13 cellular contexts compared by ENCODE assay signal in genomic region chr12:42698213-42698612, GRCh38.
DNase-seq lines count a peak whose midpoint lies in the region; ATAC-seq, FAIRE-seq and TF ChIP-seq lines count a peak whose summit lies in the region.
"Had no signal": no experiment of that assay in that cellular context is flagged by ENCODE, and none has a peak within 500 bp of the region (broad histone marks: within the 10 kb centered on the region; RNA-seq: fewer than 3 reads in every experiment).

No MANE protein-coding gene starts in this region.

- H3K4me2 ChIP-seq in fibroblast of lung (ENCODE audit: extremely low read depth, insufficient read depth, low read length) = no peak overlapping the region

- H3K36me3 ChIP-seq in fibroblast of lung (ENCODE audit: control insufficient read depth, insufficient read depth, low read length) = no peaks in the 10 kb centered on the region
- H3K36me3 ChIP-seq in psoas muscle (ENCODE audit: insufficient read depth in 1 of 2, low read depth in 1 of 2) = no peaks in the 10 kb centered on the region
- no peaks in the 10 kb centered on the region for H3K36me3 ChIP-seq in right lobe of liver
- H3K36me3 ChIP-seq: MG63 had no signal

- no peak for FAIRE-seq in GM12891 (lab: Jason Lieb, UNC)
- FAIRE-seq: TTC549 had no signal

- peak; percentile 22 for DNase-seq in EL
- peak; percentile 90 for DNase-seq in NCI-H226
- DNase-seq in fibroblast of lung (ENCODE audit: low read depth in 2 of 2) = peak; percentile 63 to 82
- peak; percentile 43 to 65 for DNase-seq in psoas muscle
- DNase-seq in stimulated activated naive B cell treated with anti-CD40 and anti-IgM and Interleukin-4, amounts not matched to agents 10 μg/mL and 1 μg/mL and 100 μg/mL, for 72 hours = no peak
- no peak for DNase-seq in inferior parietal cortex (ENCODE audit: extremely low spot score)
- no peak for DNase-seq in right lobe of liver
- DNase-seq in GM12891 (ENCODE audit: insufficient read length, low spot score) = no peak
- DNase-seq: CD8-positive, alpha-beta T cell; cortex of kidney; MG63 had no signal

- H4K20me1 ChIP-seq in fibroblast of lung (ENCODE audit: control insufficient read depth, extremely low read depth, insufficient read depth, low read length) = no peaks in the 10 kb centered on the region

- no peaks in the 10 kb centered on the region for H3K79me2 ChIP-seq in fibroblast of lung (ENCODE audit: control insufficient read depth, insufficient read depth, low read length)

- no peaks in the 10 kb centered on the region for H3K27me3 Mint-ChIP-seq in stimulated activated naive B cell treated with anti-CD40 and anti-IgM and Interleukin-4, amounts not matched to agents 10 μg/mL and 1 μg/mL and 100 μg/mL, for 72 hours

- TF ChIP-seq POLR2A in right lobe of liver (IDR thresholded peaks at IDR 0.05) = no peak
- no peak for TF ChIP-seq POLR2A in GM12891 (IDR thresholded peaks at IDR 0.05; ENCODE audit: low read depth, low read length)

- ATAC-seq in psoas muscle (peak in 3 of 4 donors; percentile 65 to 73 (median 67)), right lobe of liver (no peak)
- ATAC-seq in stimulated activated naive B cell treated with anti-CD40 and anti-IgM and Interleukin-4, amounts not matched to agents 10 μg/mL and 1 μg/mL and 100 μg/mL, for 72 hours (replicated peaks) = no peak
- ATAC-seq: activated naive CD4-positive, alpha-beta T cell treated with anti-CD3 and anti-CD28 coated beads, Interleukin-2, amount 50 U/mL, for 72 hours; CD8-positive, alpha-beta T cell had no signal

- no peak overlapping the region for H3K4me3 ChIP-seq in fibroblast of lung (replicated peaks in 1 of 4; ENCODE audit: control extremely low read depth in 1 of 4, insufficient read depth in 1 of 4, low read depth in 3 of 4, low read length in 4 of 4)
- H3K4me3 ChIP-seq in psoas muscle = no peak overlapping the region
- H3K4me3 ChIP-seq in right lobe of liver = no peak overlapping the region
- H3K4me3 ChIP-seq: MG63 had no signal

- no peak for TF ChIP-seq CTCF in fibroblast of lung (conservative IDR thresholded peaks at IDR 0.05 in 1 of 2, IDR thresholded peaks at IDR 0.05 in 1 of 2; ENCODE audit: low read depth in 1 of 2, low read length in 2 of 2)
- TF ChIP-seq CTCF in psoas muscle (IDR thresholded peaks at IDR 0.05) = no peak
- TF ChIP-seq CTCF in right lobe of liver (IDR thresholded peaks at IDR 0.05) = no peak

- peaks cover 1 to 4% of the 10 kb centered on the region in 2 donors for H3K9me3 Mint-ChIP-seq in stimulated activated naive B cell treated with anti-CD40 and anti-IgM and Interleukin-4, amounts not matched to agents 10 μg/mL and 1 μg/mL and 100 μg/mL, for 72 hours
- H3K9me3 Mint-ChIP-seq: CD8-positive, alpha-beta T cell had no signal

- intact Hi-C loops in psoas muscle (cut with DNase I) = no loop called here
- intact Hi-C loops in right lobe of liver (cut with DNase I) = no loop called here

- no peak overlapping the region for H3K27ac ChIP-seq in fibroblast of lung (ENCODE audit: insufficient read depth, low read length)
- H3K27ac ChIP-seq in psoas muscle = no peak overlapping the region
- H3K27ac ChIP-seq in right lobe of liver = no peak overlapping the region

- H3K9ac ChIP-seq in fibroblast of lung (ENCODE audit: insufficient read depth, low read length) = no peak overlapping the region

- 46 to 56% (median 51%) methylated on average over 3 of the region's 3 CpGs for WGBS in psoas muscle, 3 donors
- 43% methylated on average over 2 of the region's 3 CpGs for WGBS in right lobe of liver (ENCODE audit: insufficient coverage, low coverage, low lambda C conversion rate, missing lambda C conversion rate)

- H3K9me3 ChIP-seq in fibroblast of lung (ENCODE audit: control insufficient read depth, insufficient read depth, low read depth, low read length) = no peaks in the 10 kb centered on the region
- H3K9me3 ChIP-seq in psoas muscle = no peaks in the 10 kb centered on the region
- no peaks in the 10 kb centered on the region for H3K9me3 ChIP-seq in right lobe of liver

- H2AFZ ChIP-seq in fibroblast of lung (ENCODE audit: low read length) = no peak overlapping the region

- H3K27me3 ChIP-seq in fibroblast of lung (ENCODE audit: control insufficient read depth, insufficient read depth, low read length) (no peaks in the 10 kb centered on the region), psoas muscle (ENCODE audit: insufficient read depth in 3 of 3, low read length in 2 of 3) (peaks cover 0 to 3% (median 0%) of the 10 kb centered on the region in 3 donors), right lobe of liver (no peaks in the 10 kb centered on the region)
- H3K27me3 ChIP-seq: MG63 had no signal

- no peaks in the 10 kb centered on the region for H3K36me3 Mint-ChIP-seq in stimulated activated naive B cell treated with anti-CD40 and anti-IgM and Interleukin-4, amounts not matched to agents 10 μg/mL and 1 μg/mL and 100 μg/mL, for 72 hours
- H3K36me3 Mint-ChIP-seq: activated naive CD4-positive, alpha-beta T cell treated with anti-CD3 and anti-CD28 coated beads, Interleukin-2, amount 50 U/mL, for 72 hours; CD8-positive, alpha-beta T cell had no signal

- H3K4me1 Mint-ChIP-seq in stimulated activated naive B cell treated with anti-CD40 and anti-IgM and Interleukin-4, amounts not matched to agents 10 μg/mL and 1 μg/mL and 100 μg/mL, for 72 hours = no peaks in the 10 kb centered on the region

- H3K4me1 ChIP-seq in fibroblast of lung (ENCODE audit: control insufficient read depth, extremely low read depth, insufficient read depth, low read length) (no peaks in the 10 kb centered on the region), psoas muscle (peaks cover 4% of the 10 kb centered on the region), right lobe of liver (no peaks in the 10 kb centered on the region)

- no peak overlapping the region for H3K27ac Mint-ChIP-seq in stimulated activated naive B cell treated with anti-CD40 and anti-IgM and Interleukin-4, amounts not matched to agents 10 μg/mL and 1 μg/mL and 100 μg/mL, for 72 hours
- H3K27ac Mint-ChIP-seq: activated naive CD4-positive, alpha-beta T cell treated with anti-CD3 and anti-CD28 coated beads, Interleukin-2, amount 50 U/mL, for 72 hours; CD8-positive, alpha-beta T cell had no signal

- no peak overlapping the region for H3K4me3 Mint-ChIP-seq in stimulated activated naive B cell treated with anti-CD40 and anti-IgM and Interleukin-4, amounts not matched to agents 10 μg/mL and 1 μg/mL and 100 μg/mL, for 72 hours
- H3K4me3 Mint-ChIP-seq: CD8-positive, alpha-beta T cell had no signal

TF ChIP-seq in GM12891, 5 proteins besides CTCF, POLR2A, EP300 and RAD21:
- no peak for TF ChIP-seq PAX5 (IDR thresholded peaks at IDR 0.05; ENCODE audit: insufficient read depth, low read length, severe bottlenecking)
- no peak for TF ChIP-seq SPI1 (IDR thresholded peaks at IDR 0.05; ENCODE audit: low read depth, low read length)
- TF ChIP-seq TAF1 (IDR thresholded peaks at IDR 0.05; ENCODE audit: low read depth, low read length) = no peak
- TF ChIP-seq POLR2AphosphoS5 (IDR thresholded peaks at IDR 0.05; ENCODE audit: low read depth, low read length) = no peak
- TF ChIP-seq POU2F2 (IDR thresholded peaks at IDR 0.05; ENCODE audit: low read depth, low read length) = no peak

Comparison
In these comparisons a context has a peak if more than half of its experiments do, and no peak if none do; other contexts are left out.
1. DNase-seq: peak in EL (single experiment), NCI-H226 (single experiment), fibroblast of lung (2 of 2) and psoas muscle (2 of 2); none in stimulated activated naive B cell treated with anti-CD40 and anti-IgM and Interleukin-4, amounts not matched to agents 10 μg/mL and 1 μg/mL and 100 μg/mL, for 72 hours (single experiment), inferior parietal cortex (single experiment), right lobe of liver (0 of 3) and GM12891 (single experiment).
2. ATAC-seq: peak in psoas muscle (3 of 4); none in stimulated activated naive B cell treated with anti-CD40 and anti-IgM and Interleukin-4, amounts not matched to agents 10 μg/mL and 1 μg/mL and 100 μg/mL, for 72 hours (0 of 2) and right lobe of liver (0 of 4).